ENCODE assay signal across 25 cellular contexts in genomic region chr15:33093234-33093633, GRCh38.
"Had no signal": no experiment of that assay in that cellular context is flagged by ENCODE, and none has a peak within 500 bp of the region (broad histone marks: within the 10 kb centered on the region; RNA-seq: fewer than 3 reads in every experiment).

No MANE protein-coding gene starts in this region.

- H3K9me3 ChIP-seq: adrenal gland, ascending aorta, breast epithelium, left ventricle myocardium inferior, sigmoid colon, testis, upper lobe of right lung had no signal

- H3K27ac ChIP-seq: adrenal gland, ascending aorta, breast epithelium, epithelial cell of prostate, hepatocyte, left ventricle myocardium inferior, sigmoid colon, testis, upper lobe of right lung had no signal

- H3K27me3 ChIP-seq: adrenal gland, ascending aorta, breast epithelium, hepatocyte, sigmoid colon, testis, upper lobe of right lung had no signal

- H3K27ac Mint-ChIP-seq: activated CD4-positive, alpha-beta T cell treated with anti-CD3 and anti-CD28 coated beads for 36 hours; activated naive CD8-positive, alpha-beta T cell; activated T-cell treated with anti-CD3 and anti-CD28 coated beads, Interleukin-2, amount 50 U/mL, for 24 hours; activated T-helper 2 cell treated with anti-CD3 and anti-CD28 coated beads, Interferon-gamma antibody, Interleukin-2, Interleukin-4, amounts not matched to agents 10 μg/mL and 5 μg/mL and 100 μg/mL, durations not matched to agents 14 hours and 24 hours and 36 hours; immature natural killer cell; WTC11 had no signal

- H2AFZ ChIP-seq: hepatocyte had no signal

- H3K79me2 ChIP-seq: hepatocyte had no signal

- H3K36me3 ChIP-seq: adrenal gland, ascending aorta, breast epithelium, left ventricle myocardium inferior, sigmoid colon, upper lobe of right lung had no signal

- H3K4me1 ChIP-seq: adrenal gland, ascending aorta, breast epithelium, testis, upper lobe of right lung had no signal

- H3K36me3 Mint-ChIP-seq: activated naive CD8-positive, alpha-beta T cell; immature natural killer cell; natural killer cell treated with Interleukin-12 subunit alpha and Interleukin-12 subunit beta and Interleukin-15 and Interleukin-18, amount 100 ng/mL, for 72 hours; WTC11 had no signal

- DNase-seq: activated CD4-positive, alpha-beta T cell treated with anti-CD3 and anti-CD28 coated beads for 36 hours; activated CD4-positive, alpha-beta T cell treated with anti-CD3 and anti-CD28 coated beads, Interleukin-2, amount 50 U/mL, for 4 hours; activated CD8-positive, alpha-beta memory T cell treated with anti-CD3 and anti-CD28 coated beads for 24 hours; activated CD8-positive, alpha-beta memory T cell treated with anti-CD3 and anti-CD28 coated beads, Interleukin-2, amount 50 U/mL, for 4 hours; activated naive CD4-positive, alpha-beta T cell; activated T-cell treated with anti-CD3 and anti-CD28 coated beads, Interleukin-2, amount 50 U/mL, for 24 hours; adrenal gland; cortex of kidney; immature natural killer cell; left ventricle myocardium inferior; sigmoid colon; stimulated activated CD4-positive, alpha-beta T cell treated with anti-CD3 and anti-CD28 coated beads, Interleukin-2, amount 100 ng/mL, for 48 hours; stimulated activated naive CD4-positive, alpha-beta T cell; T1000; testis; upper lobe of right lung had no signal

- H3K27me3 Mint-ChIP-seq: activated CD4-positive, alpha-beta T cell treated with anti-CD3 and anti-CD28 coated beads for 36 hours; activated naive CD8-positive, alpha-beta T cell; activated T-cell treated with anti-CD3 and anti-CD28 coated beads, Interleukin-2, amount 50 U/mL, for 24 hours had no signal

- H3K4me3 Mint-ChIP-seq: activated CD4-positive, alpha-beta T cell treated with anti-CD3 and anti-CD28 coated beads for 36 hours; activated naive CD8-positive, alpha-beta T cell; activated T-cell treated with anti-CD3 and anti-CD28 coated beads, Interleukin-2, amount 50 U/mL, for 24 hours; immature natural killer cell; natural killer cell treated with Interleukin-12 subunit alpha and Interleukin-12 subunit beta and Interleukin-15 and Interleukin-18, amount 100 ng/mL, for 72 hours; WTC11 had no signal

- H3K4me3 ChIP-seq: adrenal gland, ascending aorta, breast epithelium, hepatocyte, left ventricle myocardium inferior, sigmoid colon, smooth muscle cell, testis, upper lobe of right lung had no signal

- H3K4me2 ChIP-seq: hepatocyte, smooth muscle cell had no signal

- H3K9me3 Mint-ChIP-seq: activated T-cell treated with anti-CD3 and anti-CD28 coated beads, Interleukin-2, amount 50 U/mL, for 24 hours; activated T-helper 2 cell treated with anti-CD3 and anti-CD28 coated beads, Interferon-gamma antibody, Interleukin-2, Interleukin-4, amounts not matched to agents 10 μg/mL and 5 μg/mL and 100 μg/mL, durations not matched to agents 14 hours and 24 hours and 36 hours; natural killer cell treated with Interleukin-12 subunit alpha and Interleukin-12 subunit beta and Interleukin-15 and Interleukin-18, amount 100 ng/mL, for 72 hours; WTC11 had no signal

- ATAC-seq: activated CD4-positive, alpha-beta T cell treated with anti-CD3 and anti-CD28 coated beads for 36 hours; natural killer cell treated with Interleukin-12 subunit alpha and Interleukin-12 subunit beta and Interleukin-15 and Interleukin-18, amount 100 ng/mL, for 72 hours; upper lobe of right lung; WTC11 had no signal
